ENCODE assay signal across 26 cellular contexts in genomic region chr5:31833005-31833404, GRCh38.
"Had no signal": no experiment of that assay in that cellular context is flagged by ENCODE, and none has a peak within 500 bp of the region (broad histone marks: within the 10 kb centered on the region; RNA-seq: fewer than 3 reads in every experiment).

No MANE protein-coding gene starts in this region.

- H3K4me1 Mint-ChIP-seq: activated naive CD8-positive, alpha-beta T cell treated with anti-CD3 and anti-CD28 coated beads, Interleukin-2, amount 10 ng/mL, durations not matched to agents 7 days and 5 days; naive thymus-derived CD4-positive, alpha-beta T cell; neural crest cell; WTC11 had no signal

- H3K4me1 ChIP-seq: body of pancreas, testis had no signal

- FAIRE-seq: endometrium, frontal cortex had no signal

- DNase-seq: activated CD4-positive, alpha-beta T cell treated with anti-CD3 and anti-CD28 coated beads, Interleukin-2, amount 50 U/mL, for 4 hours; activated CD8-positive, alpha-beta memory T cell treated with anti-CD3 and anti-CD28 coated beads for 24 hours; activated effector memory CD4-positive, alpha-beta T cell treated with Interleukin-2 at 50 U/mL for 16 hours; activated naive CD4-positive, alpha-beta T cell treated with anti-CD3 and anti-CD28 coated beads for 36 hours; activated naive CD8-positive, alpha-beta T cell treated with anti-CD3 and anti-CD28 coated beads, Interleukin-2, amount 10 ng/mL, durations not matched to agents 7 days and 5 days; activated T-cell treated with anti-CD3 and anti-CD28 coated beads, Interleukin-2, amount 50 U/mL, for 72 hours; amygdala; body of pancreas; caudate nucleus; effector CD4-positive, alpha-beta T cell; erythroblast; hypothalamus; islet precursor cell; left colon; naive thymus-derived CD4-positive, alpha-beta T cell; stimulated activated CD4-positive, alpha-beta T cell treated with anti-CD3 and anti-CD28 coated beads, Interleukin-4, amount 100 ng/mL, for 1 hour; stimulated activated naive CD4-positive, alpha-beta T cell; T1000; testis had no signal

- H3K27me3 Mint-ChIP-seq: activated naive CD8-positive, alpha-beta T cell treated with anti-CD3 and anti-CD28 coated beads, Interleukin-2, amount 10 ng/mL, durations not matched to agents 7 days and 5 days; dendritic cell treated with granulocyte-macrophage colony-stimulating factor and Interleukin-4, amounts not matched to agents 40 ng/mL and 50 ng/mL, for 4 days had no signal

- H3K36me3 Mint-ChIP-seq: activated naive CD8-positive, alpha-beta T cell treated with anti-CD3 and anti-CD28 coated beads, Interleukin-2, amount 10 ng/mL, durations not matched to agents 7 days and 5 days had no signal

- H3K4me3 ChIP-seq: body of pancreas, lung, testis had no signal

- H3K9me3 ChIP-seq: body of pancreas, testis had no signal

- H3K27ac Mint-ChIP-seq: activated naive CD4-positive, alpha-beta T cell treated with anti-CD3 and anti-CD28 coated beads for 36 hours; activated naive CD8-positive, alpha-beta T cell treated with anti-CD3 and anti-CD28 coated beads, Interleukin-2, amount 10 ng/mL, durations not matched to agents 7 days and 5 days; activated T-cell treated with anti-CD3 and anti-CD28 coated beads, Interleukin-2, amount 50 U/mL, for 72 hours; dendritic cell treated with granulocyte-macrophage colony-stimulating factor and Interleukin-4, amounts not matched to agents 40 ng/mL and 50 ng/mL, for 4 days; T-helper 1 cell treated with Interleukin-12 subunit alpha and Interleukin-12 subunit beta and Interleukin-4 antibody, amounts not matched to agents 30 μg/mL and 1 μg/mL, for 36 hours; WTC11 had no signal

- H3K9me3 Mint-ChIP-seq: activated T-cell treated with anti-CD3 and anti-CD28 coated beads, Interleukin-2, amount 50 U/mL, for 72 hours; dendritic cell treated with granulocyte-macrophage colony-stimulating factor and Interleukin-4, amounts not matched to agents 40 ng/mL and 50 ng/mL, for 4 days had no signal

- H3K4me3 Mint-ChIP-seq: activated naive CD4-positive, alpha-beta T cell treated with anti-CD3 and anti-CD28 coated beads for 36 hours; activated naive CD8-positive, alpha-beta T cell treated with anti-CD3 and anti-CD28 coated beads, Interleukin-2, amount 10 ng/mL, durations not matched to agents 7 days and 5 days; activated T-cell treated with anti-CD3 and anti-CD28 coated beads, Interleukin-2, amount 50 U/mL, for 72 hours; dendritic cell treated with granulocyte-macrophage colony-stimulating factor and Interleukin-4, amounts not matched to agents 40 ng/mL and 50 ng/mL, for 4 days; naive thymus-derived CD4-positive, alpha-beta T cell; neural crest cell; T-helper 1 cell treated with Interleukin-12 subunit alpha and Interleukin-12 subunit beta and Interleukin-4 antibody, amounts not matched to agents 30 μg/mL and 1 μg/mL, for 36 hours; WTC11 had no signal

- H3K27ac ChIP-seq: body of pancreas, testis had no signal

- ATAC-seq: activated T-cell treated with anti-CD3 and anti-CD28 coated beads, Interleukin-2, amount 50 U/mL, for 72 hours; body of pancreas; left colon; WTC11 had no signal

- H3K27me3 ChIP-seq: body of pancreas, testis had no signal
